In genomic region chr17:16037636-16038035, GRCh38 we compare ENCODE assay signal across 14 cellular contexts. TPM values are rescaled to one million over a fixed set of nuclear protein-coding genes. Genes with fewer than 3 reads are reported as not detected.
DNase-seq lines count a peak whose midpoint lies in the region; ATAC-seq and TF ChIP-seq lines count a peak whose summit lies in the region.
"Had no signal": no experiment of that assay in that cellular context is flagged by ENCODE, and none has a peak within 500 bp of the region (broad histone marks: within the 10 kb centered on the region; RNA-seq: fewer than 3 reads in every experiment).

No MANE protein-coding gene starts in this region.

- peak overlapping the region; percentile 80 for H3K27ac Mint-ChIP-seq in activated CD4-positive, alpha-beta T cell treated with anti-CD3 and anti-CD28 coated beads for 36 hours
- H3K27ac Mint-ChIP-seq in WTC11: peak overlapping the region; percentile 30

- no peaks in the 10 kb centered on the region for H3K9me3 Mint-ChIP-seq in activated CD4-positive, alpha-beta T cell treated with anti-CD3 and anti-CD28 coated beads for 36 hours (ENCODE audit: low read depth)
- peaks cover 5% of the 10 kb centered on the region; the same call in 1 of the 2 replicates for H3K9me3 Mint-ChIP-seq in WTC11

- no peak for ATAC-seq in activated CD4-positive, alpha-beta T cell treated with anti-CD3 and anti-CD28 coated beads for 36 hours
- no peak for ATAC-seq in WTC11
- no peak for ATAC-seq in GM21367 (IDR thresholded peaks at IDR 0.05; ENCODE audit: unreplicated experiment)
- no peak for ATAC-seq in GM21619 (IDR thresholded peaks at IDR 0.05; ENCODE audit: unreplicated experiment)

- H3K27ac ChIP-seq in epithelial cell of prostate: peak overlapping the region; percentile 30
- H3K27ac ChIP-seq: ascending aorta, esophagus muscularis mucosa, neutrophil had no signal

- no peak overlapping the region for H3K4me3 Mint-ChIP-seq in activated CD4-positive, alpha-beta T cell treated with anti-CD3 and anti-CD28 coated beads for 36 hours
- H3K4me3 Mint-ChIP-seq in WTC11: no peak overlapping the region

- H3K4me1 Mint-ChIP-seq in activated CD4-positive, alpha-beta T cell treated with anti-CD3 and anti-CD28 coated beads for 36 hours: peaks cover 10% of the 10 kb centered on the region
- H3K4me1 Mint-ChIP-seq in WTC11: peaks cover 14% of the 10 kb centered on the region

- no peaks in the 10 kb centered on the region for H3K27me3 Mint-ChIP-seq in activated CD4-positive, alpha-beta T cell treated with anti-CD3 and anti-CD28 coated beads for 36 hours
- H3K27me3 Mint-ChIP-seq in WTC11 (ENCODE audit: low read depth): no peaks in the 10 kb centered on the region

- TF ChIP-seq CTCF in WTC11 (IDR thresholded peaks at IDR 0.05): no peak

- no peak for DNase-seq in activated CD4-positive, alpha-beta T cell treated with anti-CD3 and anti-CD28 coated beads for 36 hours
- DNase-seq in activated CD4-positive, alpha-beta T cell treated with anti-CD3 and anti-CD28 coated beads, Interleukin-2, amount 50 U/mL, for 48 hours: no peak
- DNase-seq in WTC11 (ENCODE audit: low spot score) (no peak), epithelial cell of prostate (ENCODE audit: low read depth, low spot score) (no peak), renal cortical epithelial cell (ENCODE audit: low read depth) (peak; percentile 6), amygdala (lab: John Stamatoyannopoulos, UW) (no peak)
- DNase-seq: DMS79 treated with DMSO at 0.1 percent for 48 hours, NCI-H1092, NCI-H82 had no signal

- POLR2A ChIA-PET in activated CD4-positive, alpha-beta T cell treated with anti-CD3 and anti-CD28 coated beads for 36 hours (lab: Charles Lee): no interaction called here
- POLR2A ChIA-PET in WTC11 (lab: Charles Lee): no interaction called here

- peaks cover 60% of the 10 kb centered on the region for H3K36me3 Mint-ChIP-seq in activated CD4-positive, alpha-beta T cell treated with anti-CD3 and anti-CD28 coated beads for 36 hours (ENCODE audit: low read depth)
- peaks cover 75% of the 10 kb centered on the region for H3K36me3 Mint-ChIP-seq in WTC11

- intact Hi-C loops in activated CD4-positive, alpha-beta T cell treated with anti-CD3 and anti-CD28 coated beads for 36 hours (cut with DNase I, micrococcal nuclease): no loop called here

- CTCF ChIA-PET in activated CD4-positive, alpha-beta T cell treated with anti-CD3 and anti-CD28 coated beads for 36 hours (lab: Charles Lee): no interaction called here
- CTCF ChIA-PET in WTC11 (lab: Charles Lee): no interaction called here

TF ChIP-seq in WTC11, 78 proteins besides CTCF, POLR2A, EP300 and RAD21 (continues in another document):
- TF ChIP-seq FOXP1 (CRISPR knock-in tag; IDR thresholded peaks at IDR 0.05; ENCODE audit: borderline replicate concordance) (no peak), AFF4 (CRISPR knock-in tag; IDR thresholded peaks at IDR 0.05; ENCODE audit: borderline replicate concordance) (no peak), HMGXB4 (CRISPR knock-in tag; IDR thresholded peaks at IDR 0.05) (no peak), CREM (CRISPR knock-in tag; IDR thresholded peaks at IDR 0.05) (no peak), ERG (CRISPR knock-in tag; IDR thresholded peaks at IDR 0.05) (no peak), TP53 (CRISPR knock-in tag; IDR thresholded peaks at IDR 0.05) (no peak), ATF6 (CRISPR knock-in tag; IDR thresholded peaks at IDR 0.05) (no peak), IRF2 (CRISPR knock-in tag; IDR thresholded peaks at IDR 0.05; ENCODE audit: borderline replicate concordance, low read depth) (no peak), TCF7 (CRISPR knock-in tag; IDR thresholded peaks at IDR 0.05; ENCODE audit: low read depth) (no peak), NR2C2 (CRISPR knock-in tag; IDR thresholded peaks at IDR 0.05) (no peak), MYBL2 (CRISPR knock-in tag; IDR thresholded peaks at IDR 0.05) (no peak)

RNA-seq across cellular contexts. Expression of gene TTC19, which starts 38.0 kb away (rescaled TPM):
- 10 to 100 TPM; 21.1 to 22.0 TPM for total RNA-seq in activated CD4-positive, alpha-beta T cell treated with anti-CD3 and anti-CD28 coated beads for 36 hours
- total RNA-seq in WTC11 (2021) (55.3 to 60.0 TPM (median 58.0 TPM) in 3 replicates), renal cortical epithelial cell (68.8 and 101 TPM in 2 replicates)

RNA-seq across cellular contexts. Expression of gene ZSWIM7, which starts 38.1 kb away (rescaled TPM):
- total RNA-seq in activated CD4-positive, alpha-beta T cell treated with anti-CD3 and anti-CD28 coated beads for 36 hours: 10 to 100 TPM; 11.2 to 11.7 TPM
- 41.1 to 41.7 TPM (median 41.3 TPM) in 3 replicates for total RNA-seq in WTC11 (2021)
- total RNA-seq in renal cortical epithelial cell: 18.1 and 32.1 TPM in 2 replicates
